ENCODE assay signal across 20 cellular contexts in genomic region chr9:95952471-95952870, GRCh38.
A peak's percentile ranks its signal among the peaks of the same experiment; 100 is the strongest.
DNase-seq lines count a peak whose midpoint lies in the region; ATAC-seq, FAIRE-seq and TF ChIP-seq lines count a peak whose summit lies in the region.
"Had no signal": no experiment of that assay in that cellular context is flagged by ENCODE, and none has a peak within 500 bp of the region (broad histone marks: within the 10 kb centered on the region; RNA-seq: fewer than 3 reads in every experiment).

No MANE protein-coding gene starts in this region.

- WGBS in testis, 2 donors, result 56 to 68% methylated on average over 6 of the region's 6 CpGs

- intact Hi-C loops in testis (cut with DNase I; ENCODE audit: low total_unique reads), result no loop called here

- H3K4me3 ChIP-seq in osteoblast (ENCODE audit: insufficient read depth, low read length) (no peak overlapping the region), testis (no peak overlapping the region)
- H3K4me3 ChIP-seq: GM12878, GM23248 had no signal

- H2AFZ ChIP-seq in osteoblast (ENCODE audit: low read length), result no peak overlapping the region
- H2AFZ ChIP-seq: GM23248 had no signal

- FAIRE-seq in H54 (lab: Jason Lieb, UNC), result peak; percentile 38
- FAIRE-seq: D721Med, GM12878, GM19239, H1 had no signal

- TF ChIP-seq CTCF in osteoblast (IDR thresholded peaks at IDR 0.05; ENCODE audit: extremely low read depth, low read depth, low read length), result no peak
- no peak for TF ChIP-seq CTCF in testis (IDR thresholded peaks at IDR 0.05)

- DNase-seq in H54 (ENCODE audit: insufficient read length, low spot score) (no peak), MV-4-11 (lab: John Stamatoyannopoulos, UW) (peak; percentile 11), osteoblast (ENCODE audit: insufficient read length, low spot score, missing footprints) (peak; percentile 6), testis (peak; percentile 41), erythroblast (lab: John Stamatoyannopoulos, UW) (no peak)
- DNase-seq: CD4-positive, CD25-positive, alpha-beta regulatory T cell; CD8-positive, alpha-beta memory T cell; DMS 273 treated with DMSO at 0.1 percent for 48 hours; DMS79; EL; GDM1; GM23248; H9 had no signal

- no peaks in the 10 kb centered on the region for H3K9me3 ChIP-seq in osteoblast (ENCODE audit: low read depth, low read length)
- no peaks in the 10 kb centered on the region for H3K9me3 ChIP-seq in testis

- no peaks in the 10 kb centered on the region for H3K4me1 ChIP-seq in osteoblast (ENCODE audit: insufficient read depth, low read length)
- H3K4me1 ChIP-seq in testis, result no peaks in the 10 kb centered on the region

- no peak for ATAC-seq in activated CD4-positive, CD25-positive, alpha-beta regulatory T cell treated with anti-CD3 and anti-CD28 coated beads, Interleukin-2, amount 50 U/mL, for 24 hours
- ATAC-seq: HCT116 had no signal

- H4K20me1 ChIP-seq in osteoblast (ENCODE audit: insufficient read depth, low read length), result no peaks in the 10 kb centered on the region

- H3K36me3 ChIP-seq in osteoblast (ENCODE audit: insufficient read depth, low read length) (peaks cover 26% of the 10 kb centered on the region), testis (ENCODE audit: low read depth, missing control alignments) (no peaks in the 10 kb centered on the region)

- no peaks in the 10 kb centered on the region for H3K79me2 ChIP-seq in osteoblast (ENCODE audit: insufficient read depth, low read length)

- no peak overlapping the region for H3K27ac ChIP-seq in osteoblast (ENCODE audit: low read depth, low read length)
- H3K27ac ChIP-seq in testis, result no peak overlapping the region
- H3K27ac ChIP-seq: C4-2B, GM23248 had no signal

- no peak for TF ChIP-seq POLR2A in H54 (IDR thresholded peaks at IDR 0.05; ENCODE audit: low read depth, low read length)
- no peak for TF ChIP-seq POLR2A in testis (IDR thresholded peaks at IDR 0.05)
- no peak for TF ChIP-seq POLR2A in erythroblast (IDR thresholded peaks at IDR 0.05; ENCODE audit: low read length)

- no peaks in the 10 kb centered on the region for H3K27me3 ChIP-seq in osteoblast (ENCODE audit: insufficient read depth, low read length)
- no peaks in the 10 kb centered on the region for H3K27me3 ChIP-seq in testis

- H3K4me2 ChIP-seq in osteoblast (ENCODE audit: insufficient read depth, low read length), result no peak overlapping the region

Comparison
In these comparisons a context has a peak if more than half of its experiments do, and no peak if none do; other contexts are left out.
1. DNase-seq: peak in MV-4-11 (single experiment), osteoblast (single experiment) and testis (single experiment); none in H54 (single experiment) and erythroblast (0 of 2).